Comparison of ENCODE assay signal across 10 cellular contexts in genomic region chr2:101012054-101012705, GRCh38. TPM values are rescaled to one million over a fixed set of nuclear protein-coding genes. Genes with fewer than 3 reads are reported as not detected.
DNase-seq lines count a peak whose midpoint lies in the region; ATAC-seq, FAIRE-seq and TF ChIP-seq lines count a peak whose summit lies in the region.
"Had no signal": no experiment of that assay in that cellular context is flagged by ENCODE, and none has a peak within 500 bp of the region (broad histone marks: within the 10 kb centered on the region; RNA-seq: fewer than 3 reads in every experiment).

No MANE protein-coding gene starts in this region.

- peaks cover 10% of the 10 kb centered on the region in 2 donors for H3K36me3 ChIP-seq in small intestine (ENCODE audit: control insufficient read depth in 2 of 2, insufficient read depth in 2 of 2, low read length in 2 of 2)

- H3K27me3 ChIP-seq in small intestine (ENCODE audit: control insufficient read depth in 2 of 2, insufficient read depth in 2 of 2, low read length in 2 of 2): no peaks in the 10 kb centered on the region

- no peak for TF ChIP-seq CTCF in GM13976 (IDR thresholded peaks at IDR 0.05; ENCODE audit: borderline replicate concordance, control extremely low read depth, extremely low read depth, insufficient read depth, missing control alignments)

- no peak overlapping the region for H3K27ac ChIP-seq in small intestine (ENCODE audit: low read depth in 1 of 2, low read length in 1 of 2)
- H3K27ac ChIP-seq: KMS-11 had no signal

- POLR2A ChIA-PET in HEK293T (lab: Yijun Ruan, JAX): interaction anchor here (2.2 kb wide), 1 partner anchor 10 kb away, joined by 14 read pairs; the partner anchor contains the start of gene RPL31

- no peaks in the 10 kb centered on the region for H3K9me3 ChIP-seq in small intestine (ENCODE audit: control insufficient read depth, low read depth)

- 58 to 63% (median 60%) methylated on average over 8 of the region's 8 CpGs for WGBS in small intestine, 3 donors

- in situ Hi-C loops in GM13976 (cut with MboI; ENCODE audit: low sequenced_read_pairs, unreplicated experiment): no loop called here

- ATAC-seq in GM18867 (IDR thresholded peaks at IDR 0.05; ENCODE audit: unreplicated experiment): peak; percentile 95
- peak; percentile 80 for ATAC-seq in GM21528 (IDR thresholded peaks at IDR 0.05; ENCODE audit: low FRiP score, unreplicated experiment)
- ATAC-seq in HG03196 (IDR thresholded peaks at IDR 0.05; ENCODE audit: unreplicated experiment): peak; percentile 74

- H3K4me1 ChIP-seq in small intestine (ENCODE audit: control insufficient read depth in 2 of 2, insufficient read depth in 1 of 2, low read depth in 1 of 2, low read length in 1 of 2): no peaks in the 10 kb centered on the region

- DNase-seq in fibroblast of peridontal ligament (ENCODE audit: extremely low read depth) (peak; percentile 39), cerebellum (ENCODE audit: low spot score) (no peak), HEK293T (ENCODE audit: extremely low spot score) (no peak), small intestine (no peak), GM13976 (ENCODE audit: low spot score) (no peak)
- DNase-seq: GDM1 had no signal

- CTCF ChIA-PET in HEK293T (lab: Yijun Ruan, JAX): interaction anchor here (0.7 to 1.6 kb wide), 6 partner anchors 10 to 362 kb away, joined by 3 to 5 read pairs (median 4); no protein-coding TSS in a partner anchor

- H3K4me3 ChIP-seq in small intestine (ENCODE audit: low read depth in 1 of 2, low read length in 2 of 2): no peak overlapping the region

- no peak for FAIRE-seq in small intestine (lab: Jason Lieb, UNC)

TF ChIP-seq in HEK293T, 16 proteins besides CTCF, POLR2A, EP300 and RAD21:
- TF ChIP-seq SP1 (IDR thresholded peaks at IDR 0.05) (no peak), HDGF (IDR thresholded peaks at IDR 0.05; ENCODE audit: borderline replicate concordance) (no peak), NFRKB (IDR thresholded peaks at IDR 0.05) (no peak), FOXM1 (IDR thresholded peaks at IDR 0.05; ENCODE audit: borderline replicate concordance) (no peak), ARNT (IDR thresholded peaks at IDR 0.05) (no peak), PKNOX1 (IDR thresholded peaks at IDR 0.05) (no peak), L3MBTL2 (conservative IDR thresholded peaks at IDR 0.05) (no peak), ELF4 (IDR thresholded peaks at IDR 0.05) (no peak), BHLHE40 (IDR thresholded peaks at IDR 0.05; ENCODE audit: borderline replicate concordance) (no peak)

RNA-seq across cellular contexts. Expression of gene RPL31, which starts 10.1 kb away (rescaled TPM):
- total RNA-seq in cerebellum: 510 TPM
- 1,000 to 10,000 TPM; 2,275 to 7,641 (median 3,646) TPM for polyA plus RNA-seq in small intestine
